ENCODE assay signal across 1 cellular context in genomic region chr14:45083979-45084722, GRCh38.
A peak's percentile ranks its signal among the peaks of the same experiment; 100 is the strongest.
TF ChIP-seq lines count a peak whose summit lies in the region.

Gene PRPF39 (plus strand): TSS chr14:45084116. CDS start chr14:45095240, 11,124 bp downstream.

TF ChIP-seq in HEK293, 187 proteins besides CTCF, POLR2A, EP300 and RAD21 (continued from another document):
- no peak for TF ChIP-seq ZNF202 (tag by site-specific recombination; IDR thresholded peaks at IDR 0.05; ENCODE audit: borderline replicate concordance)
- no peak for TF ChIP-seq PRDM6 (tag by site-specific recombination; IDR thresholded peaks at IDR 0.05)
- TF ChIP-seq ZNF843 (tag by site-specific recombination; IDR thresholded peaks at IDR 0.05) = 0 out of 2 replicates have a peak, but pooled peaks have one; percentile 28
- no peak for TF ChIP-seq ZNF658 (tag by site-specific recombination; IDR thresholded peaks at IDR 0.05)
- TF ChIP-seq BCL11A (tag by site-specific recombination; IDR thresholded peaks at IDR 0.05; ENCODE audit: low read depth) = no peak
- TF ChIP-seq ZNF449 (tag by site-specific recombination; IDR thresholded peaks at IDR 0.05) = no peak
- TF ChIP-seq YY2 (tag by site-specific recombination; IDR thresholded peaks at IDR 0.05) = no peak
- TF ChIP-seq PRDM1 (tag by site-specific recombination; IDR thresholded peaks at IDR 0.05) = no peak
- TF ChIP-seq ZNF404 (tag by site-specific recombination; IDR thresholded peaks at IDR 0.05) = no peak
- TF ChIP-seq SETDB1 (IDR thresholded peaks at IDR 0.05; ENCODE audit: insufficient read length, low read length) = no peak
- peak; percentile 70; the same call in 1 of the 2 replicates for TF ChIP-seq ZSCAN30 (tag by site-specific recombination; IDR thresholded peaks at IDR 0.05)
- TF ChIP-seq FEZF1 (tag by site-specific recombination; IDR thresholded peaks at IDR 0.05) = peak; percentile 56
- no peak for TF ChIP-seq ZNF211 (tag by site-specific recombination; IDR thresholded peaks at IDR 0.05; ENCODE audit: low read depth)
- no peak for TF ChIP-seq ZFP41 (tag by site-specific recombination; IDR thresholded peaks at IDR 0.05; ENCODE audit: borderline replicate concordance)
- TF ChIP-seq ZNF473 (tag by site-specific recombination; IDR thresholded peaks at IDR 0.05) = no peak
- TF ChIP-seq KLF9 (tag by site-specific recombination; IDR thresholded peaks at IDR 0.05; ENCODE audit: low read depth) = 0 out of 2 replicates have a peak, but pooled peaks have one; percentile 30
- no peak for TF ChIP-seq ZBTB49 (tag by site-specific recombination; IDR thresholded peaks at IDR 0.05; ENCODE audit: low read depth)
- TF ChIP-seq ZEB2 (tag by site-specific recombination; IDR thresholded peaks at IDR 0.05) = no peak
- 0 out of 2 replicates have a peak, but pooled peaks have one; percentile 30 for TF ChIP-seq ZNF660 (tag by site-specific recombination; IDR thresholded peaks at IDR 0.05)
- TF ChIP-seq ZSCAN5A (tag by site-specific recombination; IDR thresholded peaks at IDR 0.05) = no peak
- no peak for TF ChIP-seq ZNF571 (tag by site-specific recombination; IDR thresholded peaks at IDR 0.05)
- TF ChIP-seq ZNF548 (tag by site-specific recombination; IDR thresholded peaks at IDR 0.05) = no peak
- TF ChIP-seq ZFHX2 (tag by site-specific recombination; conservative IDR thresholded peaks at IDR 0.05) = 0 out of 2 replicates have a peak, but pooled peaks have one; percentile 35
TF ChIP-seq in HEK293: peak in this region for 30.
